ENCODE assay signal across 7 cellular contexts in genomic region chr20:23668477-23668951, GRCh38. TPM values are rescaled to one million over a fixed set of nuclear protein-coding genes. Genes with fewer than 3 reads are reported as not detected.
DNase-seq lines count a peak whose midpoint lies in the region; ATAC-seq and TF ChIP-seq lines count a peak whose summit lies in the region.

No MANE protein-coding gene starts in this region.

- H3K4me2 ChIP-seq in Karpas-422 (ENCODE audit: low read depth, low read length, poor library complexity, severe bottlenecking) (no peak overlapping the region), mammary epithelial cell (ENCODE audit: insufficient read depth, low read depth, low read length) (no peak overlapping the region)

- H3K9ac ChIP-seq in Karpas-422 (ENCODE audit: low read length) (no peak overlapping the region), mammary epithelial cell (ENCODE audit: insufficient read depth, low read length) (no peak overlapping the region)

- H3K27me3 ChIP-seq in Karpas-422 (ENCODE audit: low read length) (no peaks in the 10 kb centered on the region), RWPE2 (ENCODE audit: insufficient read depth, poor library complexity, severe bottlenecking) (no peaks in the 10 kb centered on the region), mammary epithelial cell (ENCODE audit: insufficient read depth, low read length) (no peaks in the 10 kb centered on the region)

- WGBS in mammary epithelial cell (ENCODE audit: low coverage, missing lambda C conversion rate) = 5% methylated on average over 4 of the region's 4 CpGs

- no peaks in the 10 kb centered on the region for H3K4me1 ChIP-seq in Karpas-422 (ENCODE audit: low read length)
- H3K4me1 ChIP-seq in RWPE2 (ENCODE audit: insufficient read depth, poor library complexity, severe bottlenecking) = no peaks in the 10 kb centered on the region
- H3K4me1 ChIP-seq in mammary epithelial cell (ENCODE audit: insufficient read depth, low read length) = no peaks in the 10 kb centered on the region

- no peak overlapping the region for H3K27ac ChIP-seq in Karpas-422 (ENCODE audit: low read length)
- H3K27ac ChIP-seq in RWPE2 (ENCODE audit: poor library complexity, severe bottlenecking) = no peak overlapping the region
- H3K27ac ChIP-seq in mammary epithelial cell (ENCODE audit: insufficient read depth, low read depth, low read length) = no peak overlapping the region

- dilution Hi-C loops in mammary epithelial cell (cut with HindIII; ENCODE audit: low sequenced_read_pairs) = no loop called here

- H3K36me3 ChIP-seq in Karpas-422 (ENCODE audit: insufficient read depth, low read length) (no peaks in the 10 kb centered on the region), RWPE2 (ENCODE audit: low read depth) (no peaks in the 10 kb centered on the region), mammary epithelial cell (ENCODE audit: insufficient read depth, low read length) (no peaks in the 10 kb centered on the region)

- DNase-seq in Daoy (ENCODE audit: low read depth) (peak; percentile 19), Karpas-422 (peak; percentile 89), RWPE2 (ENCODE audit: low spot score) (no peak), mammary epithelial cell (peak; percentile 49), left colon (peak in 1 of 2 donors; percentile 37)
- DNase-seq in stimulated activated CD4-positive, alpha-beta T cell treated with anti-CD3 and anti-CD28 coated beads, TNF-alpha, amount 100 ng/mL, for 48 hours (ENCODE audit: low read depth in 3 of 3) = peak; percentile 6 to 27 (median 20)

- intact Hi-C loops in mammary epithelial cell (cut with micrococcal nuclease) = loop anchor here (2.0 to 10.0 kb wide), 3 partner anchors 54 to 326 kb away; no protein-coding TSS in a partner anchor
- intact Hi-C loops in left colon (cut with DNase I, micrococcal nuclease) = no loop called here

- H3K4me3 ChIP-seq in Karpas-422 (ENCODE audit: low read length) (no peak overlapping the region), RWPE2 (ENCODE audit: severe bottlenecking) (no peak overlapping the region), mammary epithelial cell (replicated peaks in 1 of 3; ENCODE audit: insufficient read depth in 1 of 3, low read depth in 2 of 3, low read length in 3 of 3) (no peak overlapping the region)

- TF ChIP-seq CTCF in RWPE2 (IDR thresholded peaks at IDR 0.05; ENCODE audit: poor library complexity, severe bottlenecking) (peak; percentile 83), mammary epithelial cell (conservative IDR thresholded peaks at IDR 0.05 in 1 of 2, IDR thresholded peaks at IDR 0.05 in 1 of 2; ENCODE audit: extremely low read depth in 1 of 2, insufficient read depth in 1 of 2, low read depth in 1 of 2, low read length in 2 of 2) (peak; percentile 81 to 86)

- H2AFZ ChIP-seq in Karpas-422 (ENCODE audit: low read length) = no peak overlapping the region
- H2AFZ ChIP-seq in mammary epithelial cell (ENCODE audit: low read depth, low read length) = no peak overlapping the region

- no TSS peak for BruUV-seq in mammary epithelial cell (replicated peaks; lab: Mats Ljungman, UMichigan)

- H4K20me1 ChIP-seq in Karpas-422 (ENCODE audit: insufficient read depth, low read depth, low read length) = no peaks in the 10 kb centered on the region
- no peaks in the 10 kb centered on the region for H4K20me1 ChIP-seq in mammary epithelial cell (ENCODE audit: insufficient read depth, low read length)

- H3K79me2 ChIP-seq in Karpas-422 (ENCODE audit: low read length) (no peaks in the 10 kb centered on the region), mammary epithelial cell (ENCODE audit: insufficient read depth, low read length) (no peaks in the 10 kb centered on the region)

- no peaks in the 10 kb centered on the region for H3K9me3 ChIP-seq in Karpas-422 (ENCODE audit: low read length)
- H3K9me3 ChIP-seq in RWPE2 (ENCODE audit: severe bottlenecking) = no peaks in the 10 kb centered on the region
- no peaks in the 10 kb centered on the region for H3K9me3 ChIP-seq in mammary epithelial cell (replicated peaks; ENCODE audit: insufficient read depth, low read length)

- in situ Hi-C loops in mammary epithelial cell (cut with MboI; ENCODE audit: low sequenced_read_pairs in 2 of 2) = no loop called here

- no peaks in the 10 kb centered on the region for H3K9me2 ChIP-seq in Karpas-422 (replicated peaks; ENCODE audit: insufficient read depth, low read length)

- peak; percentile 69 for ATAC-seq in GM21529 (IDR thresholded peaks at IDR 0.05; ENCODE audit: unreplicated experiment)
- ATAC-seq in RWPE2 (ENCODE audit: low read depth) = peak; percentile 79
- ATAC-seq in left colon = peak; percentile 81

- CTCF ChIA-PET in mammary epithelial cell (lab: Charles Lee; ENCODE audit: low non-redundant PET) = interaction anchor here (0.5 to 0.7 kb wide), 3 partner anchors 21 to 463 kb away, joined by 3 to 5 read pairs (median 4); no protein-coding TSS in a partner anchor

RNA-seq across cellular contexts. Expression of gene CST4, which starts 20.3 kb away (rescaled TPM):
- total RNA-seq in Daoy (2014; rRNA removed; shearing (Covaris generic)) = not detected in 2 replicates
- total RNA-seq in Karpas-422 (2014; rRNA removed; shearing (Covaris generic); ENCODE audit: low replicate concordance) = not detected in 2 replicates
- total RNA-seq in mammary epithelial cell (not detected), left colon (not detected)
- polyA plus RNA-seq in mammary epithelial cell = not detected
- not detected for polyA minus RNA-seq in mammary epithelial cell

RNA-seq across cellular contexts. Expression of gene CST3, which starts 30.8 kb away (rescaled TPM):
- total RNA-seq in Daoy (2014; rRNA removed; shearing (Covaris generic)) = 46.3 and 46.6 TPM in 2 replicates
- not detected in 2 replicates for total RNA-seq in Karpas-422 (2014; rRNA removed; shearing (Covaris generic); ENCODE audit: low replicate concordance)
- total RNA-seq in mammary epithelial cell (100 to 1,000 TPM; 158 to 380 TPM), left colon (1,000 to 10,000 TPM in 1 of 2 donors, 100 to 1,000 TPM in 1; 863 to 1,131 TPM)
- 340 TPM for polyA plus RNA-seq in mammary epithelial cell
- 272 TPM for polyA minus RNA-seq in mammary epithelial cell

Comparison
In these comparisons a context has a peak if more than half of its experiments do, and no peak if none do; other contexts are left out.
1. RNA of gene CST3, which starts 30.8 kb away (total RNA-seq): 863 to 1,131 TPM in left colon, 158 to 380 TPM in mammary epithelial cell and 46.3 to 46.6 TPM in Daoy; not detected in Karpas-422; every median in the first group is over 10 times any median in the second.
2. Peak in every context shown above with its lines, with median percentiles within 50 percentile points of each other: ATAC-seq.